1 cellular context compared by ENCODE assay signal in genomic region chr7:102152672-102153585, GRCh38.
TF ChIP-seq lines count a peak whose summit lies in the region.

No MANE protein-coding gene starts in this region.

TF ChIP-seq in HepG2, 621 proteins besides CTCF, POLR2A, EP300 and RAD21 (continued from another document and continues in another):
- TF ChIP-seq TP53 (CRISPR knock-in tag; conservative IDR thresholded peaks at IDR 0.05) = 0 out of 2 replicates have a peak, but pooled peaks have one; percentile 53
- TF ChIP-seq TCF7 (IDR thresholded peaks at IDR 0.05; ENCODE audit: low read depth) = no peak
- TF ChIP-seq TAF1 (CRISPR knock-in tag; IDR thresholded peaks at IDR 0.05) = no peak; the same call in 1 of the 2 replicates
- TF ChIP-seq ZNF83 (CRISPR knock-in tag; IDR thresholded peaks at IDR 0.05; ENCODE audit: borderline replicate concordance) = no peak
- TF ChIP-seq ATM (IDR thresholded peaks at IDR 0.05; ENCODE audit: borderline replicate concordance) = no peak
- no peak for TF ChIP-seq IRF2 (CRISPR knock-in tag; IDR thresholded peaks at IDR 0.05)
- TF ChIP-seq ZNF142 (CRISPR knock-in tag; IDR thresholded peaks at IDR 0.05) = no peak; the same call in 1 of the 2 replicates
- TF ChIP-seq YY1 (IDR thresholded peaks at IDR 0.05; ENCODE audit: insufficient read depth, insufficient replicate concordance, low read depth, low read length) = peak; percentile 44
- TF ChIP-seq POLR2G (IDR thresholded peaks at IDR 0.05; ENCODE audit: low read depth, low read length) = peak; percentile 78
- TF ChIP-seq NR2F6 (IDR thresholded peaks at IDR 0.05) = peak; percentile 47; the same call in 1 of the 2 replicates
- TF ChIP-seq NR2F6 (CRISPR knock-in tag; IDR thresholded peaks at IDR 0.05) = peak; percentile 56
- TF ChIP-seq ZNF501 (CRISPR knock-in tag; IDR thresholded peaks at IDR 0.05) = peak; percentile 92
- TF ChIP-seq ZSCAN29 (CRISPR knock-in tag; conservative IDR thresholded peaks at IDR 0.05) = peak; percentile 70; the same call in 1 of the 2 replicates
- peak; percentile 52 for TF ChIP-seq KAT8 (CRISPR knock-in tag; IDR thresholded peaks at IDR 0.05)
- no peak for TF ChIP-seq PHF5A (CRISPR knock-in tag; IDR thresholded peaks at IDR 0.05; ENCODE audit: low read depth, unreplicated experiment)
- TF ChIP-seq ZNF546 (CRISPR knock-in tag; conservative IDR thresholded peaks at IDR 0.05) = no peak
- no peak for TF ChIP-seq ZNF879 (CRISPR knock-in tag; IDR thresholded peaks at IDR 0.05)
- peak; percentile 97 for TF ChIP-seq ZNF687 (CRISPR knock-in tag; IDR thresholded peaks at IDR 0.05)
- peak; percentile 78 for TF ChIP-seq DRAP1 (CRISPR knock-in tag; IDR thresholded peaks at IDR 0.05)
- peak; percentile 76; the same call in 1 of the 2 replicates for TF ChIP-seq ZNF343 (CRISPR knock-in tag; IDR thresholded peaks at IDR 0.05)
- TF ChIP-seq ZNF776 (CRISPR knock-in tag; IDR thresholded peaks at IDR 0.05) = no peak
- peak; percentile 91 for TF ChIP-seq ZFX (CRISPR knock-in tag; IDR thresholded peaks at IDR 0.05; ENCODE audit: low read depth)
- TF ChIP-seq ZBTB7B (CRISPR knock-in tag; IDR thresholded peaks at IDR 0.05) = peak; percentile 80
- no peak for TF ChIP-seq ZNF281 (CRISPR knock-in tag; IDR thresholded peaks at IDR 0.05; ENCODE audit: borderline replicate concordance)
- TF ChIP-seq ZBTB38 (CRISPR knock-in tag; IDR thresholded peaks at IDR 0.05) = no peak; the same call in 1 of the 2 replicates
- peak; percentile 75 for TF ChIP-seq UBTF (CRISPR knock-in tag; IDR thresholded peaks at IDR 0.05)
- TF ChIP-seq ZBTB25 (CRISPR knock-in tag; IDR thresholded peaks at IDR 0.05) = no peak; the same call in 1 of the 2 replicates
- peak; percentile 91 for TF ChIP-seq KDM6A (CRISPR knock-in tag; IDR thresholded peaks at IDR 0.05; ENCODE audit: low read depth)
- no peak for TF ChIP-seq ZNF564 (CRISPR knock-in tag; IDR thresholded peaks at IDR 0.05)
- TF ChIP-seq ZNF816 (CRISPR knock-in tag; IDR thresholded peaks at IDR 0.05; ENCODE audit: borderline replicate concordance) = 0 out of 2 replicates have a peak, but pooled peaks have one; percentile 52
- peak; percentile 78; the same call in 1 of the 2 replicates for TF ChIP-seq ZBTB26 (CRISPR knock-in tag; IDR thresholded peaks at IDR 0.05; ENCODE audit: borderline replicate concordance)
- TF ChIP-seq NFE2 (CRISPR knock-in tag; IDR thresholded peaks at IDR 0.05) = no peak
- TF ChIP-seq BCL6 (CRISPR knock-in tag; IDR thresholded peaks at IDR 0.05) = peak; percentile 55
- no peak for TF ChIP-seq KLF9 (CRISPR knock-in tag; IDR thresholded peaks at IDR 0.05; ENCODE audit: low read depth)
- no peak for TF ChIP-seq ZNF530 (CRISPR knock-in tag; IDR thresholded peaks at IDR 0.05; ENCODE audit: low read depth)
- TF ChIP-seq ZHX1 (CRISPR knock-in tag; IDR thresholded peaks at IDR 0.05; ENCODE audit: low read depth) = peak; percentile 36; the same call in 1 of the 2 replicates
- TF ChIP-seq ZNF124 (CRISPR knock-in tag; IDR thresholded peaks at IDR 0.05) = no peak; the same call in 1 of the 2 replicates
- 0 out of 2 replicates have a peak, but pooled peaks have one; percentile 24 for TF ChIP-seq BRD4 (CRISPR knock-in tag; IDR thresholded peaks at IDR 0.05)
- no peak for TF ChIP-seq MTA3 (CRISPR knock-in tag; IDR thresholded peaks at IDR 0.05)
- no peak for TF ChIP-seq MYNN (CRISPR knock-in tag; IDR thresholded peaks at IDR 0.05; ENCODE audit: low read depth)
- TF ChIP-seq NR3C1 (CRISPR knock-in tag; IDR thresholded peaks at IDR 0.05) = no peak
- no peak for TF ChIP-seq ZNF740 (CRISPR knock-in tag; IDR thresholded peaks at IDR 0.05)
